ENCODE assay signal across 17 cellular contexts in genomic region chr10:33676606-33677005, GRCh38.
DNase-seq lines count a peak whose midpoint lies in the region; ATAC-seq, FAIRE-seq and TF ChIP-seq lines count a peak whose summit lies in the region.
"Had no signal": no experiment of that assay in that cellular context is flagged by ENCODE, and none has a peak within 500 bp of the region (broad histone marks: within the 10 kb centered on the region; RNA-seq: fewer than 3 reads in every experiment).

No MANE protein-coding gene starts in this region.

- no peak for TF ChIP-seq EP300 in sigmoid colon (IDR thresholded peaks at IDR 0.05)

- H3K4me1 ChIP-seq in right cardiac atrium (ENCODE audit: control insufficient read depth, insufficient read depth, low read length) = peaks cover 3% of the 10 kb centered on the region
- peaks cover 6% of the 10 kb centered on the region for H3K4me1 ChIP-seq in endothelial cell of umbilical vein (ENCODE audit: control insufficient read depth, extremely low read depth, insufficient read depth, low read length)
- H3K4me1 ChIP-seq in gastrocnemius medialis = peaks cover 4 to 10% of the 10 kb centered on the region in 2 donors
- no peaks in the 10 kb centered on the region for H3K4me1 ChIP-seq in sigmoid colon
- H3K4me1 ChIP-seq: A549, BE2C, HAP-1 had no signal

- H4K20me1 ChIP-seq in endothelial cell of umbilical vein (replicated peaks; ENCODE audit: control insufficient read depth, extremely low read depth, insufficient read depth, low read length) = no peaks in the 10 kb centered on the region

- no peaks in the 10 kb centered on the region for H3K9me1 ChIP-seq in endothelial cell of umbilical vein (replicated peaks; ENCODE audit: control insufficient read depth, extremely low read depth, insufficient read depth, low read length)

- no peak overlapping the region for H2AFZ ChIP-seq in endothelial cell of umbilical vein (ENCODE audit: low read depth, low read length)

- no peak overlapping the region for H3K4me3 Mint-ChIP-seq in natural killer cell treated with Interleukin-12 subunit alpha and Interleukin-12 subunit beta and Interleukin-15 and Interleukin-18, amount 100 ng/mL, for 72 hours
- H3K4me3 Mint-ChIP-seq: CD4-positive, alpha-beta memory T cell had no signal

- H3K27me3 Mint-ChIP-seq in natural killer cell treated with Interleukin-12 subunit alpha and Interleukin-12 subunit beta and Interleukin-15 and Interleukin-18, amount 100 ng/mL, for 72 hours = peaks cover 0 to 6% of the 10 kb centered on the region in 2 donors

- H3K36me3 ChIP-seq in endothelial cell of umbilical vein (ENCODE audit: control insufficient read depth in 2 of 2, extremely low read depth in 1 of 2, insufficient read depth in 2 of 2, low read length in 2 of 2) = no peaks in the 10 kb centered on the region
- no peaks in the 10 kb centered on the region for H3K36me3 ChIP-seq in gastrocnemius medialis
- no peaks in the 10 kb centered on the region for H3K36me3 ChIP-seq in sigmoid colon
- H3K36me3 ChIP-seq: BE2C, HAP-1 had no signal

- H3K4me2 ChIP-seq in endothelial cell of umbilical vein (ENCODE audit: insufficient read depth, low read length) = no peak overlapping the region
- H3K4me2 ChIP-seq: A549 had no signal

- H3K9me3 Mint-ChIP-seq in natural killer cell treated with Interleukin-12 subunit alpha and Interleukin-12 subunit beta and Interleukin-15 and Interleukin-18, amount 100 ng/mL, for 72 hours = no peaks in the 10 kb centered on the region

- dilution Hi-C loops in endothelial cell of umbilical vein (cut with MboI; ENCODE audit: extremely low pct_ligation_motif_present, low sequenced_read_pairs) = no loop called here

- no peaks in the 10 kb centered on the region for H3K79me2 ChIP-seq in endothelial cell of umbilical vein (ENCODE audit: control insufficient read depth, insufficient read depth, low read length)

- no peak overlapping the region for H3K9ac ChIP-seq in endothelial cell of umbilical vein (replicated peaks; ENCODE audit: extremely low read depth, insufficient read depth, low read length)

- in situ Hi-C loops in gastrocnemius medialis (cut with MboI; ENCODE audit: low sequenced_read_pairs in 4 of 4) = no loop called here

- H3K9me3 ChIP-seq in right cardiac atrium (ENCODE audit: control insufficient read depth, low read length) (no peaks in the 10 kb centered on the region), endothelial cell of umbilical vein (replicated peaks; ENCODE audit: control insufficient read depth, insufficient read depth, low read length) (no peaks in the 10 kb centered on the region), gastrocnemius medialis (no peaks in the 10 kb centered on the region), sigmoid colon (no peaks in the 10 kb centered on the region)
- H3K9me3 ChIP-seq: A549, BE2C, HAP-1 had no signal

- H3K27ac Mint-ChIP-seq in natural killer cell treated with Interleukin-12 subunit alpha and Interleukin-12 subunit beta and Interleukin-15 and Interleukin-18, amount 100 ng/mL, for 72 hours = no peak overlapping the region
- H3K27ac Mint-ChIP-seq: CD4-positive, alpha-beta memory T cell had no signal

- FAIRE-seq in endothelial cell of umbilical vein (lab: Jason Lieb, UNC) = no peak
- FAIRE-seq: A549, D721Med, GM12892 had no signal

- TF ChIP-seq POLR2A in endothelial cell of umbilical vein (IDR thresholded peaks at IDR 0.05; ENCODE audit: low read depth, low read length) (no peak), gastrocnemius medialis (IDR thresholded peaks at IDR 0.05) (no peak), sigmoid colon (IDR thresholded peaks at IDR 0.05) (no peak)

- H3K4me3 ChIP-seq in right cardiac atrium (ENCODE audit: low read length) = no peak overlapping the region
- H3K4me3 ChIP-seq in endothelial cell of umbilical vein (replicated peaks in 1 of 3; ENCODE audit: insufficient read depth in 1 of 3, low read depth in 1 of 3, low read length in 3 of 3) = no peak overlapping the region
- no peak overlapping the region for H3K4me3 ChIP-seq in gastrocnemius medialis
- H3K4me3 ChIP-seq in sigmoid colon = no peak overlapping the region
- H3K4me3 ChIP-seq: A549, HAP-1 had no signal

- ATAC-seq in right cardiac atrium = peak; percentile 58 to 60
- peak in 1 of 2 donors; percentile 21 for ATAC-seq in gastrocnemius medialis
- no peak for ATAC-seq in natural killer cell treated with Interleukin-12 subunit alpha and Interleukin-12 subunit beta and Interleukin-15 and Interleukin-18, amount 100 ng/mL, for 72 hours
- ATAC-seq: A549 had no signal

- CTCF ChIA-PET in endothelial cell of umbilical vein (lab: Charles Lee) = interaction anchor here (1.0 kb wide), 1 partner anchor 9 kb away, joined by 4 read pairs; no protein-coding TSS in a partner anchor

- POLR2A ChIA-PET in endothelial cell of umbilical vein (lab: Charles Lee) = no interaction called here

- H3K36me3 Mint-ChIP-seq in natural killer cell treated with Interleukin-12 subunit alpha and Interleukin-12 subunit beta and Interleukin-15 and Interleukin-18, amount 100 ng/mL, for 72 hours = no peaks in the 10 kb centered on the region
- H3K36me3 Mint-ChIP-seq: CD4-positive, alpha-beta memory T cell had no signal

- no peak overlapping the region for H3K27ac ChIP-seq in right cardiac atrium (ENCODE audit: low read length)
- H3K27ac ChIP-seq in endothelial cell of umbilical vein (ENCODE audit: insufficient read depth, low read depth, low read length) = no peak overlapping the region
- H3K27ac ChIP-seq in gastrocnemius medialis = peak overlapping the region; percentile 28 to 70 (median 44)
- no peak overlapping the region for H3K27ac ChIP-seq in sigmoid colon
- H3K27ac ChIP-seq: A549, C4-2B had no signal

- H3K4me1 Mint-ChIP-seq in natural killer cell treated with Interleukin-12 subunit alpha and Interleukin-12 subunit beta and Interleukin-15 and Interleukin-18, amount 100 ng/mL, for 72 hours (ENCODE audit: low read depth in 2 of 2) = no peaks in the 10 kb centered on the region
- H3K4me1 Mint-ChIP-seq: CD4-positive, alpha-beta memory T cell had no signal

- H3K27me3 ChIP-seq in right cardiac atrium (ENCODE audit: control insufficient read depth, insufficient read depth) (no peaks in the 10 kb centered on the region), endothelial cell of umbilical vein (ENCODE audit: control insufficient read depth in 2 of 2, insufficient read depth in 2 of 2, low read length in 2 of 2) (peaks cover 8% of the 10 kb centered on the region in 2 experiments), gastrocnemius medialis (no peaks in the 10 kb centered on the region), sigmoid colon (no peaks in the 10 kb centered on the region)
- H3K27me3 ChIP-seq: BE2C had no signal

- no peak for DNase-seq in right cardiac atrium
- DNase-seq in cardiac septum (ENCODE audit: low spot score) = no peak
- peak; percentile 40 for DNase-seq in endothelial cell of umbilical vein (ENCODE audit: low read depth, low spot score)
- no peak for DNase-seq in gastrocnemius medialis
- no peak for DNase-seq in sigmoid colon
- no peak for DNase-seq in activated CD4-positive, alpha-beta T cell treated with anti-CD3 and anti-CD28 coated beads for 1 hour
- no peak for DNase-seq in natural killer cell treated with Interleukin-12 subunit alpha and Interleukin-12 subunit beta and Interleukin-15 and Interleukin-18, amount 100 ng/mL, for 72 hours (ENCODE audit: low spot score)
- DNase-seq: BE2C; CD4-positive, alpha-beta memory T cell; DND-41; GDM1; GOT3 had no signal

- no peak for TF ChIP-seq CTCF in endothelial cell of umbilical vein (IDR thresholded peaks at IDR 0.05; ENCODE audit: extremely low read depth in 1 of 2, insufficient read depth in 1 of 2, low read depth in 1 of 2, low read length in 2 of 2)
- TF ChIP-seq CTCF in gastrocnemius medialis (IDR thresholded peaks at IDR 0.05 in 4 of 5, conservative IDR thresholded peaks at IDR 0.05 in 1 of 5) = no peak
- TF ChIP-seq CTCF in sigmoid colon (IDR thresholded peaks at IDR 0.05) = no peak

- no TSS peak for BruUV-seq in endothelial cell of umbilical vein (replicated peaks; lab: Mats Ljungman, UMichigan)

- 71% methylated on average over 5 of the region's 5 CpGs for WGBS in right cardiac atrium
- WGBS in sigmoid colon, 2 donors = 81 to 85% methylated on average over 5 of the region's 5 CpGs

- intact Hi-C loops in right cardiac atrium (cut with DNase I) (no loop called here), cardiac septum (cut with DNase I) (no loop called here), endothelial cell of umbilical vein (cut with micrococcal nuclease) (no loop called here), gastrocnemius medialis (cut with DNase I; ENCODE audit: low total_unique reads) (no loop called here), sigmoid colon (cut with DNase I) (no loop called here)

TF ChIP-seq in endothelial cell of umbilical vein, 7 proteins besides CTCF, POLR2A, EP300 and RAD21:
- TF ChIP-seq EZH2 (IDR thresholded peaks at IDR 0.05; ENCODE audit: borderline replicate concordance, low read depth, low read length, severe bottlenecking) = no peak
- no peak for TF ChIP-seq POLR2AphosphoS5 (IDR thresholded peaks at IDR 0.05; ENCODE audit: insufficient read depth, low read depth, low read length)
- no peak for TF ChIP-seq MYC (IDR thresholded peaks at IDR 0.05; ENCODE audit: low read depth, low read length)
- TF ChIP-seq FOS (IDR thresholded peaks at IDR 0.05; ENCODE audit: borderline replicate concordance, insufficient read depth, low read length) = no peak
- no peak for TF ChIP-seq JUN (IDR thresholded peaks at IDR 0.05; ENCODE audit: borderline replicate concordance, insufficient read depth, insufficient read length, low read depth)
- TF ChIP-seq GATA2 (IDR thresholded peaks at IDR 0.05; ENCODE audit: insufficient read depth, insufficient read length, low read depth, low read length) = no peak
- TF ChIP-seq, protein P1, sequence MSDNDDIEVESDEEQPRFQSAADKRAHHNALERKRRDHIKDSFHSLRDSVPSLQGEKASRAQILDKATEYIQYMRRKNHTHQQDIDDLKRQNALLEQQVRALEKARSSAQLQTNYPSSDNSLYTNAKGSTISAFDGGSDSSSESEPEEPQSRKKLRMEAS (IDR thresholded peaks at IDR 0.05; ENCODE audit: insufficient read depth, insufficient read length) = no peak

Comparison
In these comparisons a context has a peak if more than half of its experiments do, and no peak if none do; other contexts are left out.
1. ATAC-seq: peak in right cardiac atrium (2 of 2); none in natural killer cell treated with Interleukin-12 subunit alpha and Interleukin-12 subunit beta and Interleukin-15 and Interleukin-18, amount 100 ng/mL, for 72 hours (0 of 2).
2. H3K27ac ChIP-seq: peak in gastrocnemius medialis (4 of 4); none in right cardiac atrium (single experiment), endothelial cell of umbilical vein (single experiment) and sigmoid colon (0 of 4).